12 cellular contexts compared by ENCODE assay signal in genomic region chr3:138513073-138513843, GRCh38.
A peak's percentile ranks its signal among the peaks of the same experiment; 100 is the strongest.
DNase-seq lines count a peak whose midpoint lies in the region; ATAC-seq, FAIRE-seq and TF ChIP-seq lines count a peak whose summit lies in the region.
"Had no signal": no experiment of that assay in that cellular context is flagged by ENCODE, and none has a peak within 500 bp of the region (broad histone marks: within the 10 kb centered on the region; RNA-seq: fewer than 3 reads in every experiment).

No MANE protein-coding gene starts in this region.

- FAIRE-seq in GM12892 (lab: Jason Lieb, UNC): no peak
- FAIRE-seq: astrocyte had no signal

- DNase-seq in GM12892 (ENCODE audit: insufficient read length) (peak; percentile 4), middle frontal gyrus (ENCODE audit: extremely low spot score, low spot score) (no peak), RPMI8226 (no peak), G401 (ENCODE audit: low spot score) (no peak)
- DNase-seq: heart left ventricle; SIG-M5; stimulated activated CD4-positive, alpha-beta T cell treated with anti-CD3 and anti-CD28 coated beads, Interleukin-4, amount 100 ng/mL, for 1 hour had no signal

- H3K9ac ChIP-seq in OCI-LY3 (ENCODE audit: low read length): no peak overlapping the region

- H3K79me2 ChIP-seq in OCI-LY3 (ENCODE audit: low read length): no peaks in the 10 kb centered on the region

- no peaks in the 10 kb centered on the region for H3K9me3 ChIP-seq in OCI-LY3 (ENCODE audit: insufficient read depth, low read length)

- H3K4me2 ChIP-seq in OCI-LY3 (ENCODE audit: low read length): peak overlapping the region; percentile 30

- H3K4me1 ChIP-seq in OCI-LY3 (ENCODE audit: low read length): peaks cover 24% of the 10 kb centered on the region

- peaks cover 3% of the 10 kb centered on the region for H3K36me3 ChIP-seq in OCI-LY3 (replicated peaks; ENCODE audit: low read depth, low read length)

- H2AFZ ChIP-seq in OCI-LY3 (ENCODE audit: low read depth, low read length): no peak overlapping the region

- no peak overlapping the region for H3K27ac ChIP-seq in OCI-LY3 (ENCODE audit: low read length)
- H3K27ac ChIP-seq: heart left ventricle had no signal

- in situ Hi-C loops in G401 (cut with HindIII; ENCODE audit: low sequenced_read_pairs): no loop called here

- H3K27me3 ChIP-seq in OCI-LY3 (ENCODE audit: low read depth, low read length): no peaks in the 10 kb centered on the region
- H3K27me3 ChIP-seq: heart left ventricle had no signal

- TF ChIP-seq CTCF in OCI-LY3 (IDR thresholded peaks at IDR 0.05; ENCODE audit: low read depth, low read length): no peak

- H4K20me1 ChIP-seq in OCI-LY3 (ENCODE audit: insufficient read depth, low read length): no peaks in the 10 kb centered on the region

- H3K4me3 ChIP-seq in OCI-LY3 (ENCODE audit: low read length): no peak overlapping the region
- H3K4me3 ChIP-seq: heart left ventricle had no signal

- peak; percentile 79 for ATAC-seq in GM18907 (IDR thresholded peaks at IDR 0.05; ENCODE audit: unreplicated experiment)
- peak; percentile 85 for ATAC-seq in HG02623 (IDR thresholded peaks at IDR 0.05; ENCODE audit: unreplicated experiment)
- no peak for ATAC-seq in HG02970 (IDR thresholded peaks at IDR 0.05; ENCODE audit: low FRiP score, unreplicated experiment)
- ATAC-seq: heart left ventricle had no signal

- TF ChIP-seq POLR2A in GM12892 (IDR thresholded peaks at IDR 0.05; ENCODE audit: low read depth, low read length): no peak
